21 cellular contexts compared by ENCODE assay signal in the genomic region with DNA sequence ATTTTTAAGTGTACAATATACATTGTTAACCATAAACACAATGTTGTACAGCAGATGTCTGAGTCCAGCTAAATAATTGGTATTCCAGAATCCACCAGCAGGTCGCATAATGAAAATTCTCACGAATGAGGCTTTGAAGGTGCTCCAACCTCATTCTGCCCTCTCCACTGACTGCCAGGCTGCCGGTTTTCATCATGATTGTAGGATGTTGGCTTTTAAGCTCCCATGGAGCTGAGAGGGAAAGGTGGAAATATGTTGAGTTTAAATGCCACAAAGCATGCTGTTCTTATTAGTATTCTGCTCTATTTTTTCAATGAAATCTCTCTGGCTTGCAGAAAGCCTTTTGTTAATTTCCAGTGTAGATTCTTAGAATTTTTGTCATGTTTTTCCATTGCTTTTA.
DNase-seq lines count a peak whose midpoint lies in the region; ATAC-seq and TF ChIP-seq lines count a peak whose summit lies in the region.
"Had no signal": no experiment of that assay in that cellular context is flagged by ENCODE, and none has a peak within 500 bp of the region (broad histone marks: within the 10 kb centered on the region; RNA-seq: fewer than 3 reads in every experiment).

No MANE protein-coding gene starts in this region.

- ATAC-seq in PC-3 (no peak), GM19023 (IDR thresholded peaks at IDR 0.05; ENCODE audit: unreplicated experiment) (no peak), left cardiac atrium (no peak)
- ATAC-seq: effector memory CD8-positive, alpha-beta T cell; natural killer cell treated with Interleukin-12 subunit alpha and Interleukin-12 subunit beta and Interleukin-15 and Interleukin-18, amount 100 ng/mL, for 72 hours had no signal

- H3K79me2 ChIP-seq in PC-3 (ENCODE audit: low read length), result no peaks in the 10 kb centered on the region

- no peak overlapping the region for H3K4me2 ChIP-seq in PC-3 (ENCODE audit: low read length)

- H3K4me3 ChIP-seq in PC-3 (ENCODE audit: low read length), result no peak overlapping the region
- H3K4me3 ChIP-seq in choroid plexus epithelial cell (ENCODE audit: low read depth, low read length), result no peak overlapping the region
- H3K4me3 ChIP-seq in esophagus muscularis mucosa, result no peak overlapping the region
- H3K4me3 ChIP-seq: HAP-1, thoracic aorta had no signal

- intact Hi-C loops in PC-3 (cut with micrococcal nuclease), result no loop called here
- intact Hi-C loops in esophagus muscularis mucosa (cut with DNase I), result no loop called here
- intact Hi-C loops in left cardiac atrium (cut with DNase I), result no loop called here

- POLR2A ChIA-PET in PC-3 (lab: Charles Lee; ENCODE audit: unreplicated experiment), result no interaction called here

- H3K9me2 ChIP-seq in PC-3 (replicated peaks; ENCODE audit: low read length), result no peaks in the 10 kb centered on the region

- no peak overlapping the region for H2AFZ ChIP-seq in PC-3 (ENCODE audit: low read length)

- no peaks in the 10 kb centered on the region for H3K36me3 ChIP-seq in PC-3 (ENCODE audit: low read depth, low read length)
- no peaks in the 10 kb centered on the region for H3K36me3 ChIP-seq in esophagus muscularis mucosa
- H3K36me3 ChIP-seq: HAP-1, thoracic aorta had no signal

- no TSS peak for BruUV-seq in PC-3 (replicated peaks; lab: Mats Ljungman, UMichigan)

- TF ChIP-seq POLR2A in esophagus muscularis mucosa (IDR thresholded peaks at IDR 0.05; ENCODE audit: low read depth), result no peak

- DNase-seq in DMS53 (lab: John Stamatoyannopoulos, UW), result peak; percentile 35
- DNase-seq in DMS53 treated with DMSO at 0.1 percent for 48 hours (lab: John Stamatoyannopoulos, UW; ENCODE audit: unreplicated experiment), result no peak
- peak; percentile 11 for DNase-seq in PC-3
- peak; percentile 25 for DNase-seq in choroid plexus epithelial cell (ENCODE audit: low read depth)
- no peak for DNase-seq in progenitor cell of endocrine pancreas (ENCODE audit: low spot score, unreplicated experiment)
- DNase-seq in esophagus muscularis mucosa (ENCODE audit: extremely low spot score), result no peak
- no peak for DNase-seq in left cardiac atrium
- DNase-seq: activated CD4-positive, CD25-positive, alpha-beta regulatory T cell treated with anti-CD3 and anti-CD28 coated beads, Interleukin-2, amount 50 U/mL, for 72 hours; activated naive CD8-positive, alpha-beta T cell treated with anti-CD3 and anti-CD28 coated beads for 36 hours; CD4-positive, CD25-positive, alpha-beta regulatory T cell; effector memory CD8-positive, alpha-beta T cell; hippocampal formation; KBM-7; mesendoderm; NCI-H2081 had no signal

- H3K9me3 Mint-ChIP-seq in progenitor cell of endocrine pancreas (ENCODE audit: low read depth), result no peaks in the 10 kb centered on the region
- H3K9me3 Mint-ChIP-seq: activated T-helper 1 cell treated with anti-CD3 and anti-CD28 coated beads, Interleukin-12 subunit alpha, Interleukin-12 subunit beta, Interleukin-2, Interleukin-4 antibody, amounts not matched to agents 30 ng/mL and 10 ng/mL and 1 ng/mL, durations not matched to agents 14 hours and 24 hours and 36 hours; effector memory CD8-positive, alpha-beta T cell; natural killer cell treated with Interleukin-12 subunit alpha and Interleukin-12 subunit beta and Interleukin-15 and Interleukin-18, amount 100 ng/mL, for 72 hours had no signal

- H3K27ac ChIP-seq in PC-3 (ENCODE audit: low read length) (no peak overlapping the region), esophagus muscularis mucosa (replicated peaks in 1 of 4) (no peak overlapping the region)
- H3K27ac ChIP-seq: 22Rv1, thoracic aorta had no signal

- no peaks in the 10 kb centered on the region for H3F3A ChIP-seq in PC-3 (ENCODE audit: low read length, unreplicated experiment)

- H3K36me3 Mint-ChIP-seq in progenitor cell of endocrine pancreas (ENCODE audit: insufficient read depth), result no peaks in the 10 kb centered on the region
- H3K36me3 Mint-ChIP-seq: activated naive CD8-positive, alpha-beta T cell treated with anti-CD3 and anti-CD28 coated beads for 36 hours; CD4-positive, CD25-positive, alpha-beta regulatory T cell; natural killer cell treated with Interleukin-12 subunit alpha and Interleukin-12 subunit beta and Interleukin-15 and Interleukin-18, amount 100 ng/mL, for 72 hours had no signal

- H3K4me3 Mint-ChIP-seq in progenitor cell of endocrine pancreas (ENCODE audit: low read depth), result no peak overlapping the region
- H3K4me3 Mint-ChIP-seq: activated naive CD8-positive, alpha-beta T cell treated with anti-CD3 and anti-CD28 coated beads for 36 hours; activated T-helper 1 cell treated with anti-CD3 and anti-CD28 coated beads, Interleukin-12 subunit alpha, Interleukin-12 subunit beta, Interleukin-2, Interleukin-4 antibody, amounts not matched to agents 30 ng/mL and 10 ng/mL and 1 ng/mL, durations not matched to agents 14 hours and 24 hours and 36 hours; CD4-positive, CD25-positive, alpha-beta regulatory T cell; effector memory CD8-positive, alpha-beta T cell; natural killer cell treated with Interleukin-12 subunit alpha and Interleukin-12 subunit beta and Interleukin-15 and Interleukin-18, amount 100 ng/mL, for 72 hours had no signal

- 97% methylated on average over 3 of the region's 3 CpGs for WGBS in esophagus muscularis mucosa

- H3K27me3 Mint-ChIP-seq in progenitor cell of endocrine pancreas, result no peaks in the 10 kb centered on the region
- H3K27me3 Mint-ChIP-seq: activated naive CD8-positive, alpha-beta T cell treated with anti-CD3 and anti-CD28 coated beads for 36 hours had no signal

- no peak overlapping the region for H3K9ac ChIP-seq in PC-3 (ENCODE audit: low read length)

- CTCF ChIA-PET in PC-3 (lab: Charles Lee), result interaction anchor here (0.6 to 0.7 kb wide), 2 partner anchors 744 to 879 kb away, joined by 3 to 6 read pairs; no protein-coding TSS in a partner anchor

- H3K9me3 ChIP-seq in PC-3 (ENCODE audit: low read length) (no peaks in the 10 kb centered on the region), esophagus muscularis mucosa (no peaks in the 10 kb centered on the region)
- H3K9me3 ChIP-seq: HAP-1, thoracic aorta had no signal

- H3K27ac Mint-ChIP-seq in progenitor cell of endocrine pancreas, result no peak overlapping the region
- H3K27ac Mint-ChIP-seq: activated naive CD8-positive, alpha-beta T cell treated with anti-CD3 and anti-CD28 coated beads for 36 hours; activated T-helper 1 cell treated with anti-CD3 and anti-CD28 coated beads, Interleukin-12 subunit alpha, Interleukin-12 subunit beta, Interleukin-2, Interleukin-4 antibody, amounts not matched to agents 30 ng/mL and 10 ng/mL and 1 ng/mL, durations not matched to agents 14 hours and 24 hours and 36 hours; CD4-positive, CD25-positive, alpha-beta regulatory T cell; effector memory CD8-positive, alpha-beta T cell; natural killer cell treated with Interleukin-12 subunit alpha and Interleukin-12 subunit beta and Interleukin-15 and Interleukin-18, amount 100 ng/mL, for 72 hours had no signal

- peak; percentile 24; the same call in 1 of the 2 replicates for TF ChIP-seq CTCF in PC-3 (conservative IDR thresholded peaks at IDR 0.05; ENCODE audit: low read depth, low read length)
- TF ChIP-seq CTCF in choroid plexus epithelial cell (conservative IDR thresholded peaks at IDR 0.05; ENCODE audit: low read depth, low read length), result peak; percentile 36
- TF ChIP-seq CTCF in progenitor cell of endocrine pancreas (IDR thresholded peaks at IDR 0.05; ENCODE audit: unreplicated experiment), result peak; percentile 32
- no peak for TF ChIP-seq CTCF in esophagus muscularis mucosa (IDR thresholded peaks at IDR 0.05)

- H3K4me1 ChIP-seq in PC-3 (ENCODE audit: insufficient read depth, low read length) (peaks cover 3% of the 10 kb centered on the region; the same call in 1 of the 2 replicates), esophagus muscularis mucosa (peaks cover 7 to 21% (median 17%) of the 10 kb centered on the region in 4 donors)
- H3K4me1 ChIP-seq: HAP-1 had no signal

- TF ChIP-seq EP300 in esophagus muscularis mucosa (IDR thresholded peaks at IDR 0.05), result no peak

- no peaks in the 10 kb centered on the region for H3K27me3 ChIP-seq in PC-3 (ENCODE audit: low read length)
- H3K27me3 ChIP-seq in esophagus muscularis mucosa, result no peaks in the 10 kb centered on the region

- H3K4me1 Mint-ChIP-seq in progenitor cell of endocrine pancreas (ENCODE audit: low read depth), result no peaks in the 10 kb centered on the region
- H3K4me1 Mint-ChIP-seq: activated naive CD8-positive, alpha-beta T cell treated with anti-CD3 and anti-CD28 coated beads for 36 hours; CD4-positive, CD25-positive, alpha-beta regulatory T cell had no signal

- no peaks in the 10 kb centered on the region for H4K20me1 ChIP-seq in PC-3 (ENCODE audit: low read length)

Comparison
In these comparisons a context has a peak if more than half of its experiments do, and no peak if none do; other contexts are left out.
1. DNase-seq: peak in DMS53 (single experiment), PC-3 (single experiment) and choroid plexus epithelial cell (single experiment); none in DMS53 treated with DMSO at 0.1 percent for 48 hours (single experiment), progenitor cell of endocrine pancreas (single experiment), esophagus muscularis mucosa (single experiment) and left cardiac atrium (single experiment).
2. CTCF ChIP-seq: peak in PC-3 (single experiment), choroid plexus epithelial cell (single experiment) and progenitor cell of endocrine pancreas (single experiment); none in esophagus muscularis mucosa (0 of 3).